Comparison of ENCODE assay signal across 1 cellular context in the genomic region with DNA sequence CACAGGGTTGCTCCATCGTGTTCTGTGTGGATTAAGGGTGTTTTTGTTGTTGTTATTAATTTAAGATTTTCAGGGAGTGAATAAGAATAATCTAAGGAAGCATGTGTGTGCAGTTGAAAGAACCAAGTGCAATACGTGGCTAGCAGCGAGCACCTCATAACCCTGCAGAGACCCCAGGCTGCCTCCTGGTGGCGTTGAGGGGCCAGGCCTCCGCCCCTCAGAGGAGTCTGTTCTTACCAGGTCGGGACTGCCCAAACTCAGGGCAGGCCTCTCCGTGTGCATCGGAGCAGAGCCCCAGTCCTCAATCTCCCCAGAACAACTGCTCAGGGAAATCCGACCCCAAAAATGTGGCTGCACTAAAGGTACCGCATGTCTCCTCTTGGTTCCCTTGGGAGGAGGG.
TF ChIP-seq lines count a peak whose summit lies in the region.

No MANE protein-coding gene starts in this region.

TF ChIP-seq in WTC11, 78 proteins besides CTCF, POLR2A, EP300 and RAD21:
- TF ChIP-seq FOXK1 (CRISPR knock-in tag; IDR thresholded peaks at IDR 0.05) = no peak
- TF ChIP-seq NFATC4 (CRISPR knock-in tag; IDR thresholded peaks at IDR 0.05) = no peak
- TF ChIP-seq, protein P1, sequence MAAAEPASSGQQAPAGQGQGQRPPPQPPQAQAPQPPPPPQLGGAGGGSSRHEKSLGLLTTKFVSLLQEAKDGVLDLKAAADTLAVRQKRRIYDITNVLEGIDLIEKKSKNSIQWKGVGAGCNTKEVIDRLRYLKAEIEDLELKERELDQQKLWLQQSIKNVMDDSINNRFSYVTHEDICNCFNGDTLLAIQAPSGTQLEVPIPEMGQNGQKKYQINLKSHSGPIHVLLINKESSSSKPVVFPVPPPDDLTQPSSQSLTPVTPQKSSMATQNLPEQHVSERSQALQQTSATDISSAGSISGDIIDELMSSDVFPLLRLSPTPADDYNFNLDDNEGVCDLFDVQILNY (CRISPR knock-in tag; IDR thresholded peaks at IDR 0.05) = no peak
- TF ChIP-seq, protein P2, sequence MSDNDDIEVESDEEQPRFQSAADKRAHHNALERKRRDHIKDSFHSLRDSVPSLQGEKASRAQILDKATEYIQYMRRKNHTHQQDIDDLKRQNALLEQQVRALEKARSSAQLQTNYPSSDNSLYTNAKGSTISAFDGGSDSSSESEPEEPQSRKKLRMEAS (CRISPR knock-in tag; IDR thresholded peaks at IDR 0.05) = no peak
- TF ChIP-seq ZNF416 (CRISPR knock-in tag; IDR thresholded peaks at IDR 0.05) = no peak
- no peak for TF ChIP-seq TEAD4 (CRISPR knock-in tag; IDR thresholded peaks at IDR 0.05)
- no peak for TF ChIP-seq ATF1 (CRISPR knock-in tag; IDR thresholded peaks at IDR 0.05)
- TF ChIP-seq, protein P3, sequence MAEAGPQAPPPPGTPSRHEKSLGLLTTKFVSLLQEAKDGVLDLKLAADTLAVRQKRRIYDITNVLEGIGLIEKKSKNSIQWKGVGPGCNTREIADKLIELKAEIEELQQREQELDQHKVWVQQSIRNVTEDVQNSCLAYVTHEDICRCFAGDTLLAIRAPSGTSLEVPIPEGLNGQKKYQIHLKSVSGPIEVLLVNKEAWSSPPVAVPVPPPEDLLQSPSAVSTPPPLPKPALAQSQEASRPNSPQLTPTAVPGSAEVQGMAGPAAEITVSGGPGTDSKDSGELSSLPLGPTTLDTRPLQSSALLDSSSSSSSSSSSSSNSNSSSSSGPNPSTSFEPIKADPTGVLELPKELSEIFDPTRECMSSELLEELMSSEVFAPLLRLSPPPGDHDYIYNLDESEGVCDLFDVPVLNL (CRISPR knock-in tag; IDR thresholded peaks at IDR 0.05; ENCODE audit: borderline replicate concordance, low read depth) = no peak
- no peak for TF ChIP-seq NR2C2 (CRISPR knock-in tag; IDR thresholded peaks at IDR 0.05)
- no peak for TF ChIP-seq SMAD4 (CRISPR knock-in tag; IDR thresholded peaks at IDR 0.05)
- TF ChIP-seq FOXP1 (CRISPR knock-in tag; IDR thresholded peaks at IDR 0.05; ENCODE audit: borderline replicate concordance) = no peak
